ENCODE assay signal across 8 cellular contexts in genomic region chr22:28741200-28741757, GRCh38. TPM values are rescaled to one million over a fixed set of nuclear protein-coding genes. Genes with fewer than 3 reads are reported as not detected.
A peak's percentile ranks its signal among the peaks of the same experiment; 100 is the strongest.
DNase-seq lines count a peak whose midpoint lies in the region; ATAC-seq and TF ChIP-seq lines count a peak whose summit lies in the region.

No MANE protein-coding gene starts in this region.

- intact Hi-C loops in posterior cingulate gyrus (cut with DNase I) = loop anchor here (5.0 kb wide), 1 partner anchor 59 kb away; no protein-coding TSS in a partner anchor

- H3K4me3 ChIP-seq in GM23338 (peak overlapping the region; percentile 68), fibroblast of pulmonary artery (replicated peaks; ENCODE audit: low read depth, low read length) (peak overlapping the region; percentile 93), skeletal muscle cell (ENCODE audit: low read depth, low read length) (peak overlapping the region; percentile 95)

- H3K79me2 ChIP-seq in GM23338 (replicated peaks; ENCODE audit: insufficient read depth) = peaks cover 60% of the 10 kb centered on the region

- peaks cover 31% of the 10 kb centered on the region for H3K36me3 Mint-ChIP-seq in GM23338 (ENCODE audit: low read depth)

- no peak for ATAC-seq in GM23338

- peaks cover 42% of the 10 kb centered on the region for H3K4me1 Mint-ChIP-seq in GM23338

- H3K27me3 ChIP-seq in GM23338 (ENCODE audit: insufficient read depth) = no peaks in the 10 kb centered on the region

- no peaks in the 10 kb centered on the region for H3K9me3 Mint-ChIP-seq in GM23338

- H3K4me1 ChIP-seq in GM23338 (ENCODE audit: insufficient read depth) = peaks cover 20% of the 10 kb centered on the region

- TF ChIP-seq CTCF in GM23338 (conservative IDR thresholded peaks at IDR 0.05; ENCODE audit: low read depth in 2 of 2) (no peak), fibroblast of pulmonary artery (IDR thresholded peaks at IDR 0.05; ENCODE audit: low read length, missing control alignments) (no peak)

- no peaks in the 10 kb centered on the region for H3K9me2 ChIP-seq in GM23338 (ENCODE audit: insufficient read depth)

- H3K4me2 ChIP-seq in GM23338 = peak overlapping the region; percentile 81

- peak overlapping the region; percentile 33; the same call in 1 of the 2 replicates for H3K27ac ChIP-seq in GM23338 (ENCODE audit: low read depth)

- TF ChIP-seq POLR2A in Raji (IDR thresholded peaks at IDR 0.05; ENCODE audit: insufficient read depth, low read depth, low read length) = peak; percentile 74; the same call in 1 of the 2 replicates

- peaks cover 7% of the 10 kb centered on the region for H3K27me3 Mint-ChIP-seq in GM23338 (ENCODE audit: insufficient read depth, low read depth, poor library complexity)

- DNase-seq in GM23338 (ENCODE audit: low spot score) = no peak
- no peak for DNase-seq in fibroblast of pulmonary artery (ENCODE audit: low read depth)
- DNase-seq in skeletal muscle cell (ENCODE audit: low read depth) = no peak
- DNase-seq in DMS 273 treated with DMSO at 0.1 percent for 48 hours (lab: John Stamatoyannopoulos, UW) = no peak
- no peak for DNase-seq in COLO829 (ENCODE audit: low spot score)
- DNase-seq in ACHN = no peak
- no peak for DNase-seq in posterior cingulate gyrus

- no peaks in the 10 kb centered on the region; the same call in 1 of the 2 replicates for H4K20me1 ChIP-seq in GM23338 (replicated peaks; ENCODE audit: insufficient read depth)

- H2AFZ ChIP-seq in GM23338 = no peak overlapping the region

- in situ Hi-C loops in ACHN (cut with HindIII; ENCODE audit: low pct_ligation_motif_present, low pct_unique_long_range_greater_than_20kb, low sequenced_read_pairs) = no loop called here

- no peaks in the 10 kb centered on the region for H3F3A ChIP-seq in GM23338 (replicated peaks; ENCODE audit: low read depth)

- peak overlapping the region; percentile 90 for H3K27ac Mint-ChIP-seq in GM23338

- H3K4me3 Mint-ChIP-seq in GM23338 = peak overlapping the region; percentile 87

- peaks cover 18% of the 10 kb centered on the region for H3K36me3 ChIP-seq in GM23338 (ENCODE audit: insufficient read depth)

TF ChIP-seq in GM23338, 12 proteins besides CTCF, POLR2A, EP300 and RAD21 (continues in another document):
- TF ChIP-seq ZNF114 (CRISPR knock-in tag; IDR thresholded peaks at IDR 0.05) = no peak
- no peak for TF ChIP-seq EZH2phosphoT487 (IDR thresholded peaks at IDR 0.05; ENCODE audit: unreplicated experiment)
- no peak for TF ChIP-seq REST (IDR thresholded peaks at IDR 0.05; ENCODE audit: unreplicated experiment)
- TF ChIP-seq POLR2AphosphoS5 (IDR thresholded peaks at IDR 0.05; ENCODE audit: low read depth) = no peak
- no peak for TF ChIP-seq EZH2 (IDR thresholded peaks at IDR 0.05; ENCODE audit: low read depth, unreplicated experiment)
- TF ChIP-seq ZNF462 (CRISPR knock-in tag; IDR thresholded peaks at IDR 0.05) = no peak
- no peak for TF ChIP-seq ZNF331 (CRISPR knock-in tag; IDR thresholded peaks at IDR 0.05; ENCODE audit: low read depth)
- no peak for TF ChIP-seq CREB1 (CRISPR knock-in tag; IDR thresholded peaks at IDR 0.05; ENCODE audit: low read depth)
- no peak for TF ChIP-seq NANOG (IDR thresholded peaks at IDR 0.05; ENCODE audit: borderline replicate concordance)
- TF ChIP-seq STAT1 (IDR thresholded peaks at IDR 0.05; ENCODE audit: unreplicated experiment) = no peak
- TF ChIP-seq JUNB (IDR thresholded peaks at IDR 0.05; ENCODE audit: unreplicated experiment) = no peak

RNA-seq across cellular contexts. Expression of gene CHEK2, which starts 0.3 kb away (rescaled TPM):
- 100 and 121 TPM in 2 replicates for total RNA-seq in GM23338 (2014; rRNA removed; shearing (Covaris generic))
- 80.0 and 86.0 TPM in 2 replicates for polyA plus RNA-seq in GM23338 (2016; fragmentation: Nextera tagmentation; extraction: Ambion mirVana)

RNA-seq across cellular contexts. Expression of gene HSCB, which starts 0.6 kb away (rescaled TPM):
- total RNA-seq in GM23338 (2014; rRNA removed; shearing (Covaris generic)) = 17.7 and 18.6 TPM in 2 replicates
- polyA plus RNA-seq in GM23338 (2016; fragmentation: Nextera tagmentation; extraction: Ambion mirVana) = 28.4 and 30.9 TPM in 2 replicates

RNA-seq across cellular contexts. Expression of gene CCDC117, which starts 31.2 kb away (rescaled TPM):
- total RNA-seq in GM23338 (2014; rRNA removed; shearing (Covaris generic)) = 54.1 and 59.5 TPM in 2 replicates
- 23.9 and 24.0 TPM in 2 replicates for polyA plus RNA-seq in GM23338 (2016; fragmentation: Nextera tagmentation; extraction: Ambion mirVana)

RNA-seq across cellular contexts. Expression of gene XBP1, which starts 59.1 kb away (rescaled TPM):
- total RNA-seq in GM23338 (2014; rRNA removed; shearing (Covaris generic)) = 163 and 195 TPM in 2 replicates
- 90.0 and 95.1 TPM in 2 replicates for polyA plus RNA-seq in GM23338 (2016; fragmentation: Nextera tagmentation; extraction: Ambion mirVana)
